ENCODE assay signal across 8 cellular contexts in genomic region chr12:106954462-106955376, GRCh38. TPM values are rescaled to one million over a fixed set of nuclear protein-coding genes. Genes with fewer than 3 reads are reported as not detected.
DNase-seq lines count a peak whose midpoint lies in the region; ATAC-seq and TF ChIP-seq lines count a peak whose summit lies in the region.

No MANE protein-coding gene starts in this region.

- H3K9ac ChIP-seq in BLaER1 treated with 17β-estradiol and CSF1 and Interleukin-3, amounts not matched to agents 10 nM and 100 nM: peak overlapping the region; percentile 91 to 96 (median 93)
- H3K9ac ChIP-seq in SU-DHL-6 (ENCODE audit: low read length): peak overlapping the region; percentile 80
- peak overlapping the region; percentile 68 to 96 (median 87) for H3K9ac ChIP-seq in subcutaneous abdominal adipose tissue (ENCODE audit: low read length in 5 of 5)

- H3K4me2 ChIP-seq in BLaER1 treated with 17β-estradiol and CSF1 and Interleukin-3, amounts not matched to agents 10 nM and 100 nM: peak overlapping the region; percentile 64 to 93 (median 85)
- H3K4me2 ChIP-seq in SU-DHL-6 (ENCODE audit: low read depth, low read length, poor library complexity, severe bottlenecking): peak overlapping the region; percentile 77

- H3K9me2 ChIP-seq in SU-DHL-6 (replicated peaks; ENCODE audit: insufficient read depth, low read length): no peaks in the 10 kb centered on the region

- intact Hi-C loops in lower lobe of right lung (cut with DNase I): no loop called here

- DNase-seq in dermis blood vessel endothelial cell (peak; percentile 65), lower lobe of right lung (peak; percentile 56), NOMO-1 treated with dmso at 0.1 percent for 144 hours (lab: John Stamatoyannopoulos, UW; ENCODE audit: unreplicated experiment) (no peak)

- TF ChIP-seq CTCF in SU-DHL-6 (IDR thresholded peaks at IDR 0.05; ENCODE audit: insufficient read depth, low read length, poor library complexity, severe bottlenecking) (no peak), lower lobe of right lung (IDR thresholded peaks at IDR 0.05) (no peak)

- ATAC-seq in GM21528 (IDR thresholded peaks at IDR 0.05; ENCODE audit: low FRiP score, unreplicated experiment) (peak; percentile 28), lower lobe of right lung (peak in 1 of 2 donors; percentile 5), HG02759 (IDR thresholded peaks at IDR 0.05; ENCODE audit: unreplicated experiment) (no peak)

- H4K20me1 ChIP-seq in BLaER1 treated with 17β-estradiol and CSF1 and Interleukin-3, amounts not matched to agents 10 nM and 100 nM: peaks cover 0 to 25% (median 7%) of the 10 kb centered on the region in 11 experiments; a peak in 11 of 22 replicates
- H4K20me1 ChIP-seq in SU-DHL-6 (ENCODE audit: low read depth, low read length): no peaks in the 10 kb centered on the region

- peaks cover 0 to 12% (median 5%) of the 10 kb centered on the region in 11 experiments; a peak in 8 of 22 replicates for H3K36me3 ChIP-seq in BLaER1 treated with 17β-estradiol and CSF1 and Interleukin-3, amounts not matched to agents 10 nM and 100 nM
- H3K36me3 ChIP-seq in SU-DHL-6 (ENCODE audit: low read length) (no peaks in the 10 kb centered on the region), lower lobe of right lung (no peaks in the 10 kb centered on the region), subcutaneous abdominal adipose tissue (ENCODE audit: control insufficient read depth in 5 of 5, insufficient read depth in 5 of 5, low read length in 5 of 5) (no peaks in the 10 kb centered on the region)

- peaks cover 30% of the 10 kb centered on the region for H3K79me2 ChIP-seq in SU-DHL-6 (ENCODE audit: insufficient read depth, low read length)

- peak overlapping the region; percentile 87 to 95 (median 92) for H3K4me3 ChIP-seq in BLaER1 treated with 17β-estradiol and CSF1 and Interleukin-3, amounts not matched to agents 10 nM and 100 nM
- peak overlapping the region; percentile 75 for H3K4me3 ChIP-seq in SU-DHL-6 (ENCODE audit: insufficient read depth, low read length, poor library complexity, severe bottlenecking)
- peak overlapping the region; percentile 92 for H3K4me3 ChIP-seq in lower lobe of right lung
- peak overlapping the region; percentile 70 to 96 (median 94) for H3K4me3 ChIP-seq in subcutaneous abdominal adipose tissue (ENCODE audit: low read depth in 1 of 5, low read length in 5 of 5)

- peaks cover 7% of the 10 kb centered on the region for H3F3A ChIP-seq in SU-DHL-6 (ENCODE audit: insufficient read depth)

- peak overlapping the region; percentile 92 for H2AFZ ChIP-seq in SU-DHL-6 (ENCODE audit: low read depth, low read length, severe bottlenecking)

- H3K27ac ChIP-seq in BLaER1 treated with 17β-estradiol and CSF1 and Interleukin-3, amounts not matched to agents 10 nM and 100 nM: peak overlapping the region; percentile 80 to 95 (median 90)
- no peak overlapping the region for H3K27ac ChIP-seq in SU-DHL-6 (ENCODE audit: low read depth, low read length)
- H3K27ac ChIP-seq in lower lobe of right lung: peak overlapping the region; percentile 95
- H3K27ac ChIP-seq in subcutaneous abdominal adipose tissue (ENCODE audit: low read depth, low read length): peak overlapping the region; percentile 90

- no peaks in the 10 kb centered on the region for H3K27me3 ChIP-seq in BLaER1 treated with 17β-estradiol and CSF1 and Interleukin-3, amounts not matched to agents 10 nM and 100 nM
- H3K27me3 ChIP-seq in SU-DHL-6 (ENCODE audit: low read length) (no peaks in the 10 kb centered on the region), lower lobe of right lung (ENCODE audit: low read depth) (no peaks in the 10 kb centered on the region), subcutaneous abdominal adipose tissue (ENCODE audit: control insufficient read depth in 5 of 5, insufficient read depth in 4 of 5, low read length in 5 of 5) (no peaks in the 10 kb centered on the region)

- peaks cover under 1 to 20% (median 9%) of the 10 kb centered on the region in 11 experiments for H3K9me3 ChIP-seq in BLaER1 treated with 17β-estradiol and CSF1 and Interleukin-3, amounts not matched to agents 10 nM and 100 nM (replicated peaks in 1 of 11)
- H3K9me3 ChIP-seq in SU-DHL-6 (ENCODE audit: insufficient read depth, low read length) (no peaks in the 10 kb centered on the region; the same call in 1 of the 2 replicates), lower lobe of right lung (no peaks in the 10 kb centered on the region), subcutaneous abdominal adipose tissue (ENCODE audit: control insufficient read depth in 5 of 5, low read length in 5 of 5) (no peaks in the 10 kb centered on the region)

- H3K4me1 ChIP-seq in BLaER1 treated with 17β-estradiol and CSF1 and Interleukin-3, amounts not matched to agents 10 nM and 100 nM: peaks cover 24 to 36% (median 31%) of the 10 kb centered on the region in 10 experiments
- peaks cover 24% of the 10 kb centered on the region for H3K4me1 ChIP-seq in lower lobe of right lung
- H3K4me1 ChIP-seq in subcutaneous abdominal adipose tissue (ENCODE audit: control insufficient read depth in 5 of 5, insufficient read depth in 5 of 5, low read length in 5 of 5): peaks cover 8 to 43% (median 35%) of the 10 kb centered on the region in 5 donors

RNA-seq across cellular contexts. Expression of gene TMEM263, which starts 1.0 kb away (rescaled TPM):
- total RNA-seq in dermis blood vessel endothelial cell: 46.8 and 48.1 TPM in 2 replicates
- total RNA-seq in lower lobe of right lung: 26.5 TPM

RNA-seq across cellular contexts. Expression of gene MTERF2, which starts 32.2 kb away (rescaled TPM):
- total RNA-seq in dermis blood vessel endothelial cell: 6.5 and 7.2 TPM in 2 replicates
- 13.6 TPM for total RNA-seq in lower lobe of right lung
